ENCODE assay signal across 21 cellular contexts in genomic region chr13:74017301-74018092, GRCh38.
A peak's percentile ranks its signal among the peaks of the same experiment; 100 is the strongest.
DNase-seq lines count a peak whose midpoint lies in the region; ATAC-seq and TF ChIP-seq lines count a peak whose summit lies in the region.
"Had no signal": no experiment of that assay in that cellular context is flagged by ENCODE, and none has a peak within 500 bp of the region (broad histone marks: within the 10 kb centered on the region; RNA-seq: fewer than 3 reads in every experiment).

No MANE protein-coding gene starts in this region.

- H3K79me2 ChIP-seq in SK-N-SH (ENCODE audit: insufficient read depth): peaks cover 7% of the 10 kb centered on the region; the same call in 1 of the 2 replicates

- intact Hi-C loops in naive thymus-derived CD4-positive, alpha-beta T cell (cut with micrococcal nuclease): loop anchor here in 1 of 2 donors (1.0 to 2.0 kb wide), 2 partner anchors 9 to 13 kb away; no protein-coding TSS in a partner anchor

- no peaks in the 10 kb centered on the region for H3K9me3 ChIP-seq in SK-N-SH
- no peaks in the 10 kb centered on the region for H3K9me3 ChIP-seq in naive thymus-derived CD4-positive, alpha-beta T cell (ENCODE audit: control insufficient read depth in 2 of 3, low read length in 3 of 3)
- H3K9me3 ChIP-seq: esophagus muscularis mucosa, transverse colon had no signal

- H3K4me3 Mint-ChIP-seq in naive thymus-derived CD4-positive, alpha-beta T cell: peak overlapping the region in 7 of 10 donors; percentile 2 to 56 (median 42)
- H3K4me3 Mint-ChIP-seq: activated T-cell treated with anti-CD3 and anti-CD28 coated beads, Interleukin-2, amount 50 U/mL, for 24 hours; H9 had no signal

- peaks cover 7% of the 10 kb centered on the region for H3F3A ChIP-seq in SK-N-SH (replicated peaks; ENCODE audit: insufficient read depth)

- H3K27me3 ChIP-seq in SK-N-SH (ENCODE audit: insufficient read depth): no peaks in the 10 kb centered on the region
- H3K27me3 ChIP-seq in naive thymus-derived CD4-positive, alpha-beta T cell (ENCODE audit: control insufficient read depth in 2 of 2, insufficient read depth in 2 of 2, low read length in 2 of 2): no peaks in the 10 kb centered on the region
- H3K27me3 ChIP-seq: esophagus muscularis mucosa, transverse colon had no signal

- peak overlapping the region in 7 of 9 donors; percentile 43 to 79 (median 74) for H3K27ac Mint-ChIP-seq in naive thymus-derived CD4-positive, alpha-beta T cell
- H3K27ac Mint-ChIP-seq: activated T-cell treated with anti-CD3 and anti-CD28 coated beads, Interleukin-2, amount 50 U/mL, for 24 hours; H9 had no signal

- peaks cover 0 to 2% of the 10 kb centered on the region in 2 experiments; a peak in 2 of 4 replicates for H3K4me1 ChIP-seq in SK-N-SH (ENCODE audit: control insufficient read depth in 1 of 2, insufficient read depth in 2 of 2, low read depth in 1 of 2, low read length in 1 of 2)
- peaks cover 0 to 10% of the 10 kb centered on the region in 2 donors for H3K4me1 ChIP-seq in naive thymus-derived CD4-positive, alpha-beta T cell (ENCODE audit: control insufficient read depth in 2 of 2, insufficient read depth in 2 of 2, low read length in 2 of 2)

- peak overlapping the region in 1 of 2 experiments; percentile 36; a peak in 2 of 4 replicates for H3K27ac ChIP-seq in SK-N-SH (ENCODE audit: low read depth in 2 of 2, low read length in 1 of 2)
- no peak overlapping the region for H3K27ac ChIP-seq in naive thymus-derived CD4-positive, alpha-beta T cell (ENCODE audit: low read depth, low read length)
- H3K27ac ChIP-seq: 22Rv1, coronary artery, esophagus muscularis mucosa, transverse colon had no signal

- TF ChIP-seq EP300 in SK-N-SH (IDR thresholded peaks at IDR 0.05; ENCODE audit: borderline replicate concordance in 1 of 2, low read depth in 1 of 2, low read length in 1 of 2): no peak

- H3K4me1 Mint-ChIP-seq in naive thymus-derived CD4-positive, alpha-beta T cell: peaks cover 8 to 93% (median 84%) of the 10 kb centered on the region in 7 donors

- no peak overlapping the region for H3K4me2 ChIP-seq in SK-N-SH

- no peak overlapping the region for H3K9ac ChIP-seq in SK-N-SH

- no peaks in the 10 kb centered on the region for H3K36me3 ChIP-seq in SK-N-SH (replicated peaks in 1 of 2; ENCODE audit: control insufficient read depth in 1 of 2, insufficient read depth in 2 of 2, low read length in 1 of 2)
- H3K36me3 ChIP-seq in naive thymus-derived CD4-positive, alpha-beta T cell (ENCODE audit: control insufficient read depth in 2 of 3, insufficient read depth in 3 of 3, low read length in 3 of 3): peaks cover 0 to under 1% (median 0%) of the 10 kb centered on the region in 3 experiments
- H3K36me3 ChIP-seq: esophagus muscularis mucosa, transverse colon had no signal

- CTCF ChIA-PET in SK-N-SH (lab: Yijun Ruan, JAX): interaction anchor here (1.0 kb wide), 1 partner anchor 9 kb away, joined by 3 read pairs; no protein-coding TSS in a partner anchor
- CTCF ChIA-PET in naive thymus-derived CD4-positive, alpha-beta T cell (lab: Charles Lee): interaction anchor here (1.1 kb wide), 1 partner anchor 10 kb away, joined by 3 read pairs; no protein-coding TSS in a partner anchor

- H3K36me3 Mint-ChIP-seq in naive thymus-derived CD4-positive, alpha-beta T cell: peaks cover 13 to 26% (median 22%) of the 10 kb centered on the region in 5 donors

- POLR2A ChIA-PET in SK-N-SH (lab: Yijun Ruan, JAX): no interaction called here
- POLR2A ChIA-PET in naive thymus-derived CD4-positive, alpha-beta T cell (lab: Charles Lee): interaction anchor here (0.5 to 1.4 kb wide), 9 partner anchors 22 to 267 kb away, joined by 3 to 11 read pairs (median 3); no protein-coding TSS in a partner anchor

- peaks cover 0 to 8% (median 4%) of the 10 kb centered on the region in 11 donors for H3K9me3 Mint-ChIP-seq in naive thymus-derived CD4-positive, alpha-beta T cell

- no peak overlapping the region for H3K4me3 ChIP-seq in SK-N-SH (ENCODE audit: low read depth in 2 of 2, low read length in 1 of 2)
- H3K4me3 ChIP-seq in naive thymus-derived CD4-positive, alpha-beta T cell (ENCODE audit: low read length): no peak overlapping the region
- H3K4me3 ChIP-seq: coronary artery, esophagus muscularis mucosa, transverse colon had no signal

- no peak overlapping the region for H2AFZ ChIP-seq in SK-N-SH (ENCODE audit: low read depth)

- no peak; the same call in 2 of the 3 replicates for ATAC-seq in SK-N-SH treated with all-trans-retinoic acid at 6 μM for 48 hours
- ATAC-seq in GM21825 (IDR thresholded peaks at IDR 0.05; ENCODE audit: unreplicated experiment): peak; percentile 95
- ATAC-seq in HG03460 (IDR thresholded peaks at IDR 0.05; ENCODE audit: unreplicated experiment): peak; percentile 94
- peak; percentile 72 for ATAC-seq in naive thymus-derived CD4-positive, alpha-beta T cell

- no peaks in the 10 kb centered on the region for H3K9me2 ChIP-seq in SK-N-SH

- peak; percentile 26 for DNase-seq in SK-N-SH
- DNase-seq in naive thymus-derived CD4-positive, alpha-beta T cell: peak in 4 of 9 donors; percentile 14 to 37 (median 29)
- no peak for DNase-seq in NCI-H774 (lab: John Stamatoyannopoulos, UW)
- no peak for DNase-seq in NOMO-1 treated with DMSO at 0.1 percent for 48 hours (lab: John Stamatoyannopoulos, UW; ENCODE audit: unreplicated experiment)
- DNase-seq in A172 (ENCODE audit: low spot score): no peak
- DNase-seq: activated CD4-positive, alpha-beta T cell treated with anti-CD3 and anti-CD28 coated beads for 4 hours; activated T-cell treated with anti-CD3 and anti-CD28 coated beads, Interleukin-2, amount 50 U/mL, for 24 hours; amniotic stem cell; GF-D8; H9; hippocampal formation; mammary epithelial cell; stimulated activated CD4-positive, alpha-beta T cell treated with anti-CD3 and anti-CD28 coated beads, Interleukin-15, amount 100 ng/mL, for 24 hours; SW 1271; transverse colon had no signal

- 56% methylated on average over 4 of the region's 4 CpGs for WGBS in SK-N-SH (ENCODE audit: low lambda C conversion rate)

- TF ChIP-seq CTCF in SK-N-SH (IDR thresholded peaks at IDR 0.05): no peak

- no peaks in the 10 kb centered on the region for H4K20me1 ChIP-seq in SK-N-SH (ENCODE audit: insufficient read depth)

- H3K27me3 Mint-ChIP-seq in naive thymus-derived CD4-positive, alpha-beta T cell: no peaks in the 10 kb centered on the region
- H3K27me3 Mint-ChIP-seq: activated T-cell treated with anti-CD3 and anti-CD28 coated beads, Interleukin-2, amount 50 U/mL, for 24 hours had no signal

- no peak for TF ChIP-seq RAD21 in SK-N-SH (IDR thresholded peaks at IDR 0.05; ENCODE audit: low read length)

TF ChIP-seq in SK-N-SH, 30 proteins besides CTCF, POLR2A, EP300 and RAD21 (continues in another document):
- TF ChIP-seq SMC3 (IDR thresholded peaks at IDR 0.05; ENCODE audit: low read depth, low read length) (no peak), GATA2 (CRISPR knock-in tag; IDR thresholded peaks at IDR 0.05) (no peak), EZH2phosphoT487 (IDR thresholded peaks at IDR 0.05; ENCODE audit: borderline replicate concordance, low read depth) (no peak), TCF12 (IDR thresholded peaks at IDR 0.05) (no peak), NRF1 (IDR thresholded peaks at IDR 0.05; ENCODE audit: low read depth, low read length) (no peak), RFX5 (IDR thresholded peaks at IDR 0.05; ENCODE audit: low read length) (no peak), MXI1 (IDR thresholded peaks at IDR 0.05; ENCODE audit: low read depth, low read length) (no peak; the same call in 1 of the 2 replicates), JUND (IDR thresholded peaks at IDR 0.05) (no peak), USF1 (IDR thresholded peaks at IDR 0.05; ENCODE audit: borderline replicate concordance, low read depth) (no peak), RXRA (IDR thresholded peaks at IDR 0.05; ENCODE audit: borderline replicate concordance, low read depth) (no peak), GABPA (IDR thresholded peaks at IDR 0.05; ENCODE audit: low read depth) (no peak), POLR2AphosphoS5 (IDR thresholded peaks at IDR 0.05; ENCODE audit: low read depth, low read length) (no peak)

TF ChIP-seq in SK-N-SH treated with all-trans-retinoic acid at 6 μM for 48 hours, 23 proteins besides CTCF, POLR2A, EP300 and RAD21 (continues in another document):
- no peak for TF ChIP-seq PPARA (CRISPR knock-in tag; IDR thresholded peaks at IDR 0.05; ENCODE audit: borderline replicate concordance)
- no peak for TF ChIP-seq PATZ1 (CRISPR knock-in tag; IDR thresholded peaks at IDR 0.05; ENCODE audit: borderline replicate concordance)
- no peak for TF ChIP-seq ISL1 (CRISPR knock-in tag; IDR thresholded peaks at IDR 0.05)
- TF ChIP-seq CSRNP3 (CRISPR knock-in tag; IDR thresholded peaks at IDR 0.05): no peak
- TF ChIP-seq ZFP30 (CRISPR knock-in tag; IDR thresholded peaks at IDR 0.05): no peak
- no peak for TF ChIP-seq ZNF8 (CRISPR knock-in tag; IDR thresholded peaks at IDR 0.05)
- TF ChIP-seq TCF4 (CRISPR knock-in tag; IDR thresholded peaks at IDR 0.05; ENCODE audit: borderline replicate concordance): no peak
- TF ChIP-seq ZNF565 (CRISPR knock-in tag; conservative IDR thresholded peaks at IDR 0.05; ENCODE audit: low read depth): no peak
- no peak for TF ChIP-seq ZFP3 (CRISPR knock-in tag; IDR thresholded peaks at IDR 0.05)
